In the genomic region with DNA sequence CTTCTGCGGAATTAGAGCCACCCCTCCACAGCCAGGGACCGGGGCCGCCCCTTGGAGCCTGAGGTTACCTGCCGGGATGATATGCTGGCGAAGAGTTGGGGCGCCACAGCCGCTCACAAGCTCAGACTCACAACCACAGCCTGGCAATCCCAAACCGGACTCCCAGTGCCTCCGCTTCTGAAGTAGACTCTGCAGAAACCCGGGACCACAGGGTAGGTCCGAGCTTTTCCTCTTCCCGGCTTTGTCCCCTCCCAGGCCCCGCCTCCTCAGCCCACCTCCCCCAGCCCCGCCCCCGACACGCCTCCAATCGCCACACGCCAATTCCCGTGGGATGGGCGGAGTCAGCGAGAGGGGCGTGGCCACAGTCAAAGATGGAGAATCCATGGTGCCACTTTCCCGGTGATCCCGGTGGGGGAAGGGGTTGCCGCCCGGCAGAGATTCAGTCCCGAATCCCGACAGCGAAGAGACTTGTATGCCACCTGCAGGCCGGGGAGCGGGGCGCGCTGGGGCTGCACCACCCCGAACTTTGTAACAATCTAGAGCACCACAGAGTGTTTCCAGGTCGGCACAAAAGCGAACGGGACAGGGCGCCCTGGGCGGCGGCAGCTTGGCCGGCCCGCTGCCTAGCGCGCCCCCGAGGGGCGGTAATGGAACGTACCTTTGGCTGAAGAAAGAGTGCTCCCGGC, we compare ENCODE assay signal across 1 cellular context.
TF ChIP-seq lines count a peak whose summit lies in the region.

A gene (minus strand): TSS at position 201 of the 686 bp plus-strand sequence. CDS start 3,520 bp downstream, outside the sequence.

TF ChIP-seq in GM12878, 131 proteins besides CTCF, POLR2A, EP300 and RAD21 (continued from another document):
- TF ChIP-seq, protein P1, sequence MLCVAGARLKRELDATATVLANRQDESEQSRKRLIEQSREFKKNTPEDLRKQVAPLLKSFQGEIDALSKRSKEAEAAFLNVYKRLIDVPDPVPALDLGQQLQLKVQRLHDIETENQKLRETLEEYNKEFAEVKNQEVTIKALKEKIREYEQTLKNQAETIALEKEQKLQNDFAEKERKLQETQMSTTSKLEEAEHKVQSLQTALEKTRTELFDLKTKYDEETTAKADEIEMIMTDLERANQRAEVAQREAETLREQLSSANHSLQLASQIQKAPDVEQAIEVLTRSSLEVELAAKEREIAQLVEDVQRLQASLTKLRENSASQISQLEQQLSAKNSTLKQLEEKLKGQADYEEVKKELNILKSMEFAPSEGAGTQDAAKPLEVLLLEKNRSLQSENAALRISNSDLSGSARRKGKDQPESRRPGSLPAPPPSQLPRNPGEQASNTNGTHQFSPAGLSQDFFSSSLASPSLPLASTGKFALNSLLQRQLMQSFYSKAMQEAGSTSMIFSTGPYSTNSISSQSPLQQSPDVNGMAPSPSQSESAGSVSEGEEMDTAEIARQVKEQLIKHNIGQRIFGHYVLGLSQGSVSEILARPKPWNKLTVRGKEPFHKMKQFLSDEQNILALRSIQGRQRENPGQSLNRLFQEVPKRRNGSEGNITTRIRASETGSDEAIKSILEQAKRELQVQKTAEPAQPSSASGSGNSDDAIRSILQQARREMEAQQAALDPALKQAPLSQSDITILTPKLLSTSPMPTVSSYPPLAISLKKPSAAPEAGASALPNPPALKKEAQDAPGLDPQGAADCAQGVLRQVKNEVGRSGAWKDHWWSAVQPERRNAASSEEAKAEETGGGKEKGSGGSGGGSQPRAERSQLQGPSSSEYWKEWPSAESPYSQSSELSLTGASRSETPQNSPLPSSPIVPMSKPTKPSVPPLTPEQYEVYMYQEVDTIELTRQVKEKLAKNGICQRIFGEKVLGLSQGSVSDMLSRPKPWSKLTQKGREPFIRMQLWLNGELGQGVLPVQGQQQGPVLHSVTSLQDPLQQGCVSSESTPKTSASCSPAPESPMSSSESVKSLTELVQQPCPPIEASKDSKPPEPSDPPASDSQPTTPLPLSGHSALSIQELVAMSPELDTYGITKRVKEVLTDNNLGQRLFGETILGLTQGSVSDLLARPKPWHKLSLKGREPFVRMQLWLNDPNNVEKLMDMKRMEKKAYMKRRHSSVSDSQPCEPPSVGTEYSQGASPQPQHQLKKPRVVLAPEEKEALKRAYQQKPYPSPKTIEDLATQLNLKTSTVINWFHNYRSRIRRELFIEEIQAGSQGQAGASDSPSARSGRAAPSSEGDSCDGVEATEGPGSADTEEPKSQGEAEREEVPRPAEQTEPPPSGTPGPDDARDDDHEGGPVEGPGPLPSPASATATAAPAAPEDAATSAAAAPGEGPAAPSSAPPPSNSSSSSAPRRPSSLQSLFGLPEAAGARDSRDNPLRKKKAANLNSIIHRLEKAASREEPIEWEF (IDR thresholded peaks at IDR 0.05; ENCODE audit: insufficient replicate concordance, low read depth, low read length): no peak
- TF ChIP-seq CBX3 (IDR thresholded peaks at IDR 0.05; ENCODE audit: borderline replicate concordance, low read depth) (no peak), ZNF207 (IDR thresholded peaks at IDR 0.05; ENCODE audit: borderline replicate concordance) (0 out of 2 replicates have a peak, but pooled peaks have one; percentile 33), RUNX3 (IDR thresholded peaks at IDR 0.05; ENCODE audit: low read length) (no peak), GATAD2B (conservative IDR thresholded peaks at IDR 0.05; ENCODE audit: low read depth) (peak; percentile 67), CBFB (IDR thresholded peaks at IDR 0.05; ENCODE audit: low read depth) (0 out of 2 replicates have a peak, but pooled peaks have one; percentile 37)
TF ChIP-seq in GM12878: peak in this region for 24.
